Comparison of ENCODE assay signal across 9 cellular contexts in genomic region chr22:20118572-20119020, GRCh38. TPM values are rescaled to one million over a fixed set of nuclear protein-coding genes. Genes with fewer than 3 reads are reported as not detected.
DNase-seq lines count a peak whose midpoint lies in the region; ATAC-seq and TF ChIP-seq lines count a peak whose summit lies in the region.
"Had no signal": no experiment of that assay in that cellular context is flagged by ENCODE, and none has a peak within 500 bp of the region (broad histone marks: within the 10 kb centered on the region; RNA-seq: fewer than 3 reads in every experiment).

No MANE protein-coding gene starts in this region.

- H3K4me1 ChIP-seq in HAP-1 (peaks cover 9% of the 10 kb centered on the region), liver (ENCODE audit: control insufficient read depth in 4 of 4, insufficient read depth in 4 of 4, low read length in 3 of 4) (peaks cover 10 to 57% (median 37%) of the 10 kb centered on the region in 4 donors)

- H3K4me3 ChIP-seq in HAP-1 (peak overlapping the region; percentile 84), astrocyte of the spinal cord (ENCODE audit: low read depth, low read length) (peak overlapping the region; percentile 78), liver (ENCODE audit: low read depth in 1 of 3, low read length in 3 of 3) (peak overlapping the region; percentile 74 to 96 (median 91))

- TF ChIP-seq RAD21 in liver (IDR thresholded peaks at IDR 0.05) = no peak

- in situ Hi-C loops in HAP-1 (cut with MboI; ENCODE audit: low sequenced_read_pairs) = no loop called here
- in situ Hi-C loops in astrocyte of the spinal cord (cut with HindIII; ENCODE audit: low sequenced_read_pairs) = no loop called here

- 50% methylated on average over 4 of the region's 4 CpGs for WGBS in liver

- H3K36me3 ChIP-seq in HAP-1 (replicated peaks) (peaks cover 76% of the 10 kb centered on the region), liver (ENCODE audit: control insufficient read depth in 4 of 4, insufficient read depth in 3 of 4, low read depth in 1 of 4, low read length in 3 of 4) (peaks cover 17 to 45% (median 27%) of the 10 kb centered on the region in 4 donors)

- H3K9me3 ChIP-seq in HAP-1 (no peaks in the 10 kb centered on the region), liver (ENCODE audit: control insufficient read depth in 4 of 4, low read length in 3 of 4) (no peaks in the 10 kb centered on the region)

- H3K27me3 ChIP-seq in HAP-1 (ENCODE audit: low read depth) = no peaks in the 10 kb centered on the region
- H3K27me3 ChIP-seq in liver (ENCODE audit: control insufficient read depth in 4 of 4, insufficient read depth in 4 of 4, low read length in 3 of 4) = no peaks in the 10 kb centered on the region

- TF ChIP-seq CTCF in 22Rv1 (IDR thresholded peaks at IDR 0.05) (no peak), astrocyte of the spinal cord (IDR thresholded peaks at IDR 0.05; ENCODE audit: low read depth, low read length) (no peak), liver (IDR thresholded peaks at IDR 0.05; ENCODE audit: low read depth, low read length, missing input control) (no peak)

- H3K27ac ChIP-seq in 22Rv1 (peak overlapping the region; percentile 86), liver (ENCODE audit: low read depth in 1 of 2, low read length in 2 of 2) (no peak overlapping the region)

- no peak for DNase-seq in HAP-1 (ENCODE audit: low spot score in 2 of 2)
- DNase-seq in astrocyte of the spinal cord (ENCODE audit: low read depth, low spot score) = no peak
- DNase-seq in GOT3 (lab: John Stamatoyannopoulos, UW) = no peak
- no peak for DNase-seq in CD1c-positive myeloid dendritic cell (ENCODE audit: extremely low spot score)
- DNase-seq: NCI-H526 treated with DMSO at 0.1 percent for 48 hours had no signal

- ATAC-seq in HG02970 (IDR thresholded peaks at IDR 0.05; ENCODE audit: low FRiP score, unreplicated experiment) (no peak), GM21576 (IDR thresholded peaks at IDR 0.05; ENCODE audit: unreplicated experiment) (no peak)

- peak overlapping the region in 1 of 2 donors; percentile 59 for H3K9ac ChIP-seq in liver (ENCODE audit: low read depth in 1 of 2, low read length in 2 of 2)

TF ChIP-seq in liver, 16 proteins besides CTCF, POLR2A, EP300 and RAD21:
- no peak for TF ChIP-seq FOXA2 (IDR thresholded peaks at IDR 0.05)
- TF ChIP-seq MAX (IDR thresholded peaks at IDR 0.05) = no peak
- TF ChIP-seq FOXA1 (IDR thresholded peaks at IDR 0.05) = no peak
- no peak for TF ChIP-seq TAF1 (conservative IDR thresholded peaks at IDR 0.05)
- TF ChIP-seq JUND (IDR thresholded peaks at IDR 0.05) = no peak
- TF ChIP-seq EGR1 (IDR thresholded peaks at IDR 0.05; ENCODE audit: low read depth in 2 of 2) = no peak
- no peak for TF ChIP-seq HNF4A (conservative IDR thresholded peaks at IDR 0.05)
- TF ChIP-seq YY1 (IDR thresholded peaks at IDR 0.05) = no peak
- TF ChIP-seq GABPA (IDR thresholded peaks at IDR 0.05 in 1 of 2, conservative IDR thresholded peaks at IDR 0.05 in 1 of 2) = no peak
- TF ChIP-seq NR2F2 (IDR thresholded peaks at IDR 0.05) = no peak
- TF ChIP-seq REST (IDR thresholded peaks at IDR 0.05) = no peak
- no peak for TF ChIP-seq ZBTB33 (IDR thresholded peaks at IDR 0.05)
- TF ChIP-seq ATF3 (IDR thresholded peaks at IDR 0.05) = no peak
- no peak for TF ChIP-seq RXRA (IDR thresholded peaks at IDR 0.05)
- TF ChIP-seq HNF4G (IDR thresholded peaks at IDR 0.05) = no peak

RNA-seq across cellular contexts. Expression of gene TRMT2A, which starts 1.6 kb away (rescaled TPM):
- 10 to 100 TPM; 26.2 to 32.9 TPM for total RNA-seq in liver
- 10 to 100 TPM; 19.9 to 24.1 TPM for polyA plus RNA-seq in liver

RNA-seq across cellular contexts. Expression of gene RANBP1, which starts 2.7 kb away (rescaled TPM):
- 100 to 1,000 TPM in 1 of 2 donors, 10 to 100 TPM in 1; 77.4 to 102 TPM for total RNA-seq in liver
- 10 to 100 TPM; 62.3 to 98.1 TPM for polyA plus RNA-seq in liver

RNA-seq across cellular contexts. Expression of gene ZDHHC8, which starts 13.0 kb away (rescaled TPM):
- 1 to 10 TPM; 2.9 to 7.7 TPM for total RNA-seq in liver
- polyA plus RNA-seq in liver = 10 to 100 TPM in 1 of 2 donors, 1 to 10 TPM in 1; 5.8 to 11.8 TPM

RNA-seq across cellular contexts. Expression of gene CCDC188, which starts 32.3 kb away (rescaled TPM):
- not detected for total RNA-seq in liver
- polyA plus RNA-seq in liver = not detected

RNA-seq across cellular contexts. Expression of gene DGCR8, which starts 38.6 kb away (rescaled TPM):
- 10 to 100 TPM; 22.6 to 27.1 TPM for total RNA-seq in liver
- 1 to 10 TPM; 7.9 to 9.0 TPM for polyA plus RNA-seq in liver
